Comparison of ENCODE assay signal across 20 cellular contexts in the genomic region with DNA sequence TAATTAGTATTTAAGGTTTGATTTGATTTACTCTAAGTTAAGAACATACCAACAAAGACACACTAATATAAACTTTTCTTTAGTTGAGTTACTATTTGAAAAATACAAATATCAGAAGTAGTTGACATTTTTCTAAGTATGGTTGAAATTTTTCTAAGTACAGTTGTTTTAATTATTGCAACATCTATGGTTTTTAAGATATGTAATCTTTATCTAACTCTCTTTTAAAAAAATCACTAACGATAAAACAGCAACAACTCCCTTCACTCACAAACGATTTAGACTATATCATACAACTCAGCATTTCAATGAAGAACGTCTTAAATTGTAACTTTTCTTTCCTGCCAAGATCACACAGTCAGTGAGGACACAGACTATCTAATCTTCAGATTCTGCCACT. TPM values are rescaled to one million over a fixed set of nuclear protein-coding genes. Genes with fewer than 3 reads are reported as not detected.
A peak's percentile ranks its signal among the peaks of the same experiment; 100 is the strongest.
DNase-seq lines count a peak whose midpoint lies in the region; ATAC-seq, FAIRE-seq and TF ChIP-seq lines count a peak whose summit lies in the region.
"Had no signal": no experiment of that assay in that cellular context is flagged by ENCODE, and none has a peak within 500 bp of the region (broad histone marks: within the 10 kb centered on the region; RNA-seq: fewer than 3 reads in every experiment).

No MANE protein-coding gene starts in this region.

- H3K4me1 ChIP-seq in astrocyte (ENCODE audit: insufficient read depth, low read length) (peaks cover 16% of the 10 kb centered on the region), pancreas (peaks cover 14 to 20% (median 19%) of the 10 kb centered on the region in 3 donors)

- no peak overlapping the region for H3K4me3 Mint-ChIP-seq in astrocyte (ENCODE audit: unreplicated experiment)
- H3K4me3 Mint-ChIP-seq: activated naive CD4-positive, alpha-beta T cell treated with anti-CD3 and anti-CD28 coated beads, Interleukin-2, amount 50 U/mL, for 24 hours had no signal

- no peaks in the 10 kb centered on the region for H3K27me3 ChIP-seq in astrocyte (ENCODE audit: insufficient read depth, low read length)
- no peaks in the 10 kb centered on the region for H3K27me3 ChIP-seq in pancreas
- H3K27me3 ChIP-seq: testis had no signal

- H3K4me3 ChIP-seq in NB4 (ENCODE audit: low read depth, low read length) = peak overlapping the region; percentile 85
- H3K4me3 ChIP-seq in astrocyte (ENCODE audit: insufficient read depth, low read depth, low read length) = no peak overlapping the region
- H3K4me3 ChIP-seq in pancreas = no peak overlapping the region
- H3K4me3 ChIP-seq: testis had no signal

- ATAC-seq in pancreas (no peak), HG03342 (IDR thresholded peaks at IDR 0.05; ENCODE audit: unreplicated experiment) (no peak), GM19463 (IDR thresholded peaks at IDR 0.05; ENCODE audit: unreplicated experiment) (no peak), GM19351 (IDR thresholded peaks at IDR 0.05; ENCODE audit: unreplicated experiment) (no peak)
- ATAC-seq: esophagus mucosa had no signal

- H3K9me3 ChIP-seq in astrocyte (ENCODE audit: insufficient read depth, low read depth, low read length) (no peaks in the 10 kb centered on the region), pancreas (no peaks in the 10 kb centered on the region)
- H3K9me3 ChIP-seq: testis had no signal

- no peak overlapping the region for H2AFZ ChIP-seq in astrocyte (ENCODE audit: low read depth, low read length)

- no peaks in the 10 kb centered on the region for H3K27me3 Mint-ChIP-seq in astrocyte (ENCODE audit: low read depth, unreplicated experiment)
- H3K27me3 Mint-ChIP-seq: activated naive CD4-positive, alpha-beta T cell treated with anti-CD3 and anti-CD28 coated beads, Interleukin-2, amount 50 U/mL, for 24 hours had no signal

- H3K79me2 ChIP-seq in astrocyte (ENCODE audit: insufficient read depth, low read length) = peaks cover 50% of the 10 kb centered on the region

- TF ChIP-seq POLR2A in NB4 (IDR thresholded peaks at IDR 0.05; ENCODE audit: extremely low read depth, insufficient read length) = no peak

- H3K9ac ChIP-seq in astrocyte (ENCODE audit: low read length) = no peak overlapping the region

- H3K27ac Mint-ChIP-seq in astrocyte (ENCODE audit: unreplicated experiment) = no peak overlapping the region
- H3K27ac Mint-ChIP-seq: activated naive CD4-positive, alpha-beta T cell treated with anti-CD3 and anti-CD28 coated beads, Interleukin-2, amount 50 U/mL, for 24 hours had no signal

- 50% methylated on average over 3 of the region's 3 CpGs for WGBS in pancreas, 2 donors

- no peak for TF ChIP-seq CTCF in NB4 (IDR thresholded peaks at IDR 0.05; ENCODE audit: low read depth, low read length)
- no peak for TF ChIP-seq CTCF in astrocyte (IDR thresholded peaks at IDR 0.05; ENCODE audit: insufficient read depth, low read depth, low read length)
- no peak for TF ChIP-seq CTCF in pancreas (IDR thresholded peaks at IDR 0.05)

- DNase-seq in GM19239 (ENCODE audit: insufficient read length, low spot score) (no peak), NB4 (ENCODE audit: low read depth) (no peak), astrocyte (ENCODE audit: low read depth) (no peak), pancreas (no peak)
- DNase-seq: activated CD4-positive, CD25-positive, alpha-beta regulatory T cell treated with anti-CD3 and anti-CD28 coated beads, Interleukin-2, amount 50 U/mL, for 72 hours; C1 segment of cervical spinal cord; DMS79; glutamatergic neuron; NCI-H1105; NCI-H2171; occipital lobe; stimulated activated CD4-positive, alpha-beta T cell treated with anti-CD3 and anti-CD28 coated beads, Interleukin-4, amount 100 ng/mL, for 24 hours; stimulated activated CD8-positive, alpha-beta memory T cell treated with anti-CD3 and anti-CD28 coated beads, Interleukin-4, amount 100 ng/mL, for 48 hours; testis had no signal

- H3K27ac ChIP-seq in astrocyte (ENCODE audit: low read depth, low read length) (no peak overlapping the region), pancreas (no peak overlapping the region)
- H3K27ac ChIP-seq: testis had no signal

- no peaks in the 10 kb centered on the region for H3K9me3 Mint-ChIP-seq in astrocyte (ENCODE audit: unreplicated experiment)
- H3K9me3 Mint-ChIP-seq: activated naive CD4-positive, alpha-beta T cell treated with anti-CD3 and anti-CD28 coated beads, Interleukin-2, amount 50 U/mL, for 24 hours had no signal

- no peaks in the 10 kb centered on the region for H3K4me1 Mint-ChIP-seq in astrocyte (ENCODE audit: low read depth, unreplicated experiment)

- FAIRE-seq in GM19239 (lab: Jason Lieb, UNC) (peak; percentile 39), astrocyte (lab: Jason Lieb, UNC) (peak; percentile 59), pancreas (lab: Jason Lieb, UNC) (peak; percentile 29)
- FAIRE-seq: bronchial epithelial cell had no signal

- H3K4me2 ChIP-seq in astrocyte (ENCODE audit: low read length) = peak overlapping the region; percentile 95

- peaks cover 14% of the 10 kb centered on the region for H4K20me1 ChIP-seq in astrocyte (ENCODE audit: insufficient read depth, low read length)

- peaks cover 3% of the 10 kb centered on the region for H3K36me3 Mint-ChIP-seq in astrocyte (ENCODE audit: low read depth, unreplicated experiment)

- H3K36me3 ChIP-seq in astrocyte (ENCODE audit: insufficient read depth, low read length) (peaks cover 20% of the 10 kb centered on the region), pancreas (peaks cover 0 to 7% (median 0%) of the 10 kb centered on the region in 3 donors)

- intact Hi-C loops in pancreas (cut with DNase I) = no loop called here

RNA-seq across cellular contexts. Expression of a gene that starts 2.0 kb away (rescaled TPM):
- total RNA-seq in astrocyte = 45.4 and 53.7 TPM in 2 replicates
- 10 to 100 TPM in 1 of 6 donors, 1 to 10 TPM in 5; 7.0 to 14.8 (median 8.6) TPM for total RNA-seq in pancreas
- polyA plus RNA-seq in pancreas = 10 to 100 TPM in 1 of 2 donors, 1 to 10 TPM in 1; 8.2 to 11.6 TPM

RNA-seq across cellular contexts. Expression of a gene that starts 2.3 kb away (rescaled TPM):
- total RNA-seq in astrocyte (376 and 401 TPM in 2 replicates), pancreas (10 to 100 TPM in 5 of 6 donors, 1 to 10 TPM in 1; 9.6 to 18.7 (median 13.6) TPM)
- polyA plus RNA-seq in pancreas = 10 to 100 TPM; 11.7 to 20.6 TPM

Comparison
In these comparisons a context has a peak if more than half of its experiments do, and no peak if none do; other contexts are left out.
1. RNA of a gene that starts 2.3 kb away (total RNA-seq): 376 to 401 TPM in astrocyte; 9.6 to 18.7 TPM in pancreas; every median in the first group is over 10 times any median in the second.